In the genomic region with DNA sequence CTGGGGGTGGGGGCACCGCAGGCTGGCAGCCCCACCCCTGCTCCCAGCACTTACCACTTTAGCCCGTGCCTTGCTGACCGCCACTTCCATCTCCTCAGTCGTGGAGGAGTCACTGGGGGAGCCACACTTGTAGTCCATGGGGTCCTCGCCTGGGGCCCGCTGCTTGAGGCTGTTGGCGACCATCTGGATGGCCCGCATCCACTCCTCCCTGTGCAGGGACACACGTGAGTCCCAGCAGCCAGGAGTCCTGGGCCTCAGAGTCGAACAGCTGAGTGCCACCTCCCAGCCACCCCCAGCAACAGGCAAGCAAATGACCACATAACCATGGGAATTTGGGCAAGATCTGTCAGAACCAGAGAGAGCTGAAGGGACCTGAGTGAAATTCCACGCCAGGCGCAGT, we compare ENCODE assay signal across 25 cellular contexts. TPM values are rescaled to one million over a fixed set of nuclear protein-coding genes. Genes with fewer than 3 reads are reported as not detected.
DNase-seq lines count a peak whose midpoint lies in the region; ATAC-seq and TF ChIP-seq lines count a peak whose summit lies in the region.
"Had no signal": no experiment of that assay in that cellular context is flagged by ENCODE, and none has a peak within 500 bp of the region (broad histone marks: within the 10 kb centered on the region; RNA-seq: fewer than 3 reads in every experiment).

No MANE protein-coding gene starts in this region.

- TF ChIP-seq CTCF in natural killer cell (IDR thresholded peaks at IDR 0.05) (no peak), left ventricle myocardium inferior (IDR thresholded peaks at IDR 0.05; ENCODE audit: borderline replicate concordance) (no peak), spleen (IDR thresholded peaks at IDR 0.05 in 8 of 11, conservative IDR thresholded peaks at IDR 0.05 in 3 of 11) (no peak), GM10266 (IDR thresholded peaks at IDR 0.05; ENCODE audit: control insufficient read depth, insufficient read depth, low read depth, missing control alignments) (no peak)
- no peak for TF ChIP-seq CTCF in CD4-positive, alpha-beta T cell (IDR thresholded peaks at IDR 0.05)

- CTCF ChIA-PET in CD4-positive, alpha-beta T cell (lab: Charles Lee): no interaction called here

- no peak overlapping the region for H3K4me3 Mint-ChIP-seq in natural killer cell treated with Interleukin-12 subunit alpha and Interleukin-12 subunit beta and Interleukin-15 and Interleukin-18, amount 100 ng/mL, for 72 hours
- H3K4me3 Mint-ChIP-seq in natural killer cell: no peak overlapping the region
- H3K4me3 Mint-ChIP-seq in CD4-positive, alpha-beta T cell: no peak overlapping the region
- H3K4me3 Mint-ChIP-seq: activated CD8-positive, alpha-beta T cell treated with anti-CD3 and anti-CD28 coated beads, Interleukin-2, amount 10 ng/mL, durations not matched to agents 7 days and 5 days; naive thymus-derived CD4-positive, alpha-beta T cell had no signal

- H3K4me3 ChIP-seq in left ventricle myocardium inferior: no peak overlapping the region
- H3K4me3 ChIP-seq in spleen: no peak overlapping the region
- H3K4me3 ChIP-seq: right lobe of liver had no signal

- H3K36me3 Mint-ChIP-seq in natural killer cell treated with Interleukin-12 subunit alpha and Interleukin-12 subunit beta and Interleukin-15 and Interleukin-18, amount 100 ng/mL, for 72 hours: no peaks in the 10 kb centered on the region
- H3K36me3 Mint-ChIP-seq in natural killer cell: no peaks in the 10 kb centered on the region
- H3K36me3 Mint-ChIP-seq in CD4-positive, alpha-beta T cell (ENCODE audit: low read depth): peaks cover 70% of the 10 kb centered on the region

- H3K27ac Mint-ChIP-seq in natural killer cell treated with Interleukin-12 subunit alpha and Interleukin-12 subunit beta and Interleukin-15 and Interleukin-18, amount 100 ng/mL, for 72 hours: no peak overlapping the region
- H3K27ac Mint-ChIP-seq in natural killer cell: no peak overlapping the region
- H3K27ac Mint-ChIP-seq in CD4-positive, alpha-beta T cell: no peak overlapping the region
- H3K27ac Mint-ChIP-seq: activated CD8-positive, alpha-beta T cell treated with anti-CD3 and anti-CD28 coated beads, Interleukin-2, amount 10 ng/mL, durations not matched to agents 7 days and 5 days; naive thymus-derived CD4-positive, alpha-beta T cell had no signal

- 77 to 86% (median 82%) methylated on average over 6 to 12 of the region's 12 CpGs for WGBS in spleen, 5 donors

- H3K9me3 ChIP-seq in left ventricle myocardium inferior (replicated peaks): no peaks in the 10 kb centered on the region
- no peaks in the 10 kb centered on the region for H3K9me3 ChIP-seq in spleen
- H3K9me3 ChIP-seq in CD4-positive, alpha-beta T cell (ENCODE audit: control insufficient read depth, low read length): no peaks in the 10 kb centered on the region
- H3K9me3 ChIP-seq: BE2C, right lobe of liver had no signal

- H3K4me1 Mint-ChIP-seq in natural killer cell treated with Interleukin-12 subunit alpha and Interleukin-12 subunit beta and Interleukin-15 and Interleukin-18, amount 100 ng/mL, for 72 hours (ENCODE audit: low read depth in 2 of 2): peaks cover 0 to 2% of the 10 kb centered on the region in 2 donors
- H3K4me1 Mint-ChIP-seq in natural killer cell: peaks cover 14 to 30% of the 10 kb centered on the region in 2 donors
- peaks cover 4% of the 10 kb centered on the region for H3K4me1 Mint-ChIP-seq in CD4-positive, alpha-beta T cell (ENCODE audit: low read depth)

- intact Hi-C loops in natural killer cell (cut with micrococcal nuclease) (no loop called here), left ventricle myocardium inferior (cut with micrococcal nuclease) (no loop called here), spleen (cut with DNase I; ENCODE audit: low total_unique reads) (no loop called here)
- intact Hi-C loops in CD4-positive, alpha-beta T cell (cut with DNase I, micrococcal nuclease): no loop called here

- H3K9me3 Mint-ChIP-seq in natural killer cell treated with Interleukin-12 subunit alpha and Interleukin-12 subunit beta and Interleukin-15 and Interleukin-18, amount 100 ng/mL, for 72 hours: no peaks in the 10 kb centered on the region
- H3K9me3 Mint-ChIP-seq in natural killer cell: no peaks in the 10 kb centered on the region
- no peaks in the 10 kb centered on the region for H3K9me3 Mint-ChIP-seq in CD4-positive, alpha-beta T cell
- H3K9me3 Mint-ChIP-seq: naive thymus-derived CD4-positive, alpha-beta T cell had no signal

- H3K36me3 ChIP-seq in left ventricle myocardium inferior (peaks cover 35% of the 10 kb centered on the region), spleen (peaks cover 0 to 83% (median 50%) of the 10 kb centered on the region in 6 donors)

- TF ChIP-seq POLR2A in spleen (IDR thresholded peaks at IDR 0.05): no peak

- no peaks in the 10 kb centered on the region for H3K27me3 Mint-ChIP-seq in natural killer cell treated with Interleukin-12 subunit alpha and Interleukin-12 subunit beta and Interleukin-15 and Interleukin-18, amount 100 ng/mL, for 72 hours
- H3K27me3 Mint-ChIP-seq in natural killer cell (ENCODE audit: low read depth in 2 of 2): no peaks in the 10 kb centered on the region
- no peaks in the 10 kb centered on the region for H3K27me3 Mint-ChIP-seq in CD4-positive, alpha-beta T cell
- H3K27me3 Mint-ChIP-seq: naive thymus-derived CD4-positive, alpha-beta T cell had no signal

- POLR2A ChIA-PET in CD4-positive, alpha-beta T cell (lab: Charles Lee): no interaction called here

- ATAC-seq in natural killer cell treated with Interleukin-12 subunit alpha and Interleukin-12 subunit beta and Interleukin-15 and Interleukin-18, amount 100 ng/mL, for 72 hours: no peak
- ATAC-seq in natural killer cell: no peak
- ATAC-seq in CD4-positive, alpha-beta T cell (ENCODE audit: poor library complexity): no peak
- ATAC-seq: activated CD8-positive, alpha-beta T cell treated with anti-CD3 and anti-CD28 coated beads, Interleukin-2, amount 10 ng/mL, durations not matched to agents 7 days and 5 days; naive thymus-derived CD4-positive, alpha-beta T cell had no signal

- peak; percentile 55 for DNase-seq in natural killer cell treated with Interleukin-12 subunit alpha and Interleukin-12 subunit beta and Interleukin-15 and Interleukin-18, amount 100 ng/mL, for 72 hours (ENCODE audit: low spot score)
- no peak for DNase-seq in natural killer cell
- DNase-seq in left ventricle myocardium inferior: no peak
- DNase-seq in spleen: no peak
- no peak for DNase-seq in cerebellar cortex (ENCODE audit: low spot score)
- DNase-seq in UCSD-AML1 (lab: John Stamatoyannopoulos, UW; ENCODE audit: unreplicated experiment): no peak
- no peak for DNase-seq in CD4-positive, alpha-beta T cell
- no peak for DNase-seq in GM10266 (ENCODE audit: extremely low spot score)
- DNase-seq: activated CD4-positive, CD25-positive, alpha-beta regulatory T cell treated with anti-CD3 and anti-CD28 coated beads, Interleukin-2, amount 50 U/mL, for 72 hours; activated CD8-positive, alpha-beta T cell treated with anti-CD3 and anti-CD28 coated beads, Interleukin-2, amount 10 ng/mL, durations not matched to agents 7 days and 5 days; activated T-cell treated with anti-CD3 and anti-CD28 coated beads, Interleukin-2, amount 50 U/mL, for 1 hour; BE2C; DND-41; effector CD4-positive, alpha-beta T cell; Karpas-422; NCI-H1694 treated with DMSO at 0.1 percent for 48 hours; NCI-H2227 treated with DMSO at 0.1 percent for 48 hours; NCI-H748 treated with DMSO at 0.1 percent for 48 hours; SHP77 treated with DMSO at 0.1 percent for 48 hours; stimulated activated CD8-positive, alpha-beta memory T cell treated with anti-CD3 and anti-CD28 coated beads, Interleukin-4, amount 100 ng/mL, for 48 hours had no signal

- H3K27ac ChIP-seq in left ventricle myocardium inferior (replicated peaks): peak overlapping the region; percentile 77
- H3K27ac ChIP-seq in spleen: peak overlapping the region; percentile 43 to 82 (median 74)
- H3K27ac ChIP-seq in CD4-positive, alpha-beta T cell (ENCODE audit: low read depth, low read length): no peak overlapping the region
- H3K27ac ChIP-seq: right lobe of liver had no signal

- peaks cover 60% of the 10 kb centered on the region for H3K4me1 ChIP-seq in left ventricle myocardium inferior
- peaks cover 0 to 67% (median 28%) of the 10 kb centered on the region in 6 donors for H3K4me1 ChIP-seq in spleen
- H3K4me1 ChIP-seq: BE2C had no signal

- H3K27me3 ChIP-seq in left ventricle myocardium inferior (ENCODE audit: low read depth) (no peaks in the 10 kb centered on the region), spleen (replicated peaks in 1 of 7) (no peaks in the 10 kb centered on the region)
- no peaks in the 10 kb centered on the region for H3K27me3 ChIP-seq in CD4-positive, alpha-beta T cell (ENCODE audit: control insufficient read depth, insufficient read depth, low read length)
- H3K27me3 ChIP-seq: BE2C, right lobe of liver had no signal

RNA-seq across cellular contexts. Expression of gene CCNP, which starts 16.0 kb away (rescaled TPM):
- total RNA-seq in natural killer cell treated with Interleukin-12 subunit alpha and Interleukin-12 subunit beta and Interleukin-15 and Interleukin-18, amount 100 ng/mL, for 72 hours: under 1 TPM in 1 of 2 donors, not detected in 1; 0.98 TPM
- total RNA-seq in natural killer cell: 1 to 10 TPM; 1.2 to 1.8 (median 1.2) TPM
- total RNA-seq in left ventricle myocardium inferior: 0.30 TPM
- total RNA-seq in spleen: under 1 TPM in 2 of 7 donors, not detected in 5; 0.43 to 0.47 TPM
- polyA plus RNA-seq in spleen: under 1 TPM; 0.18 to 0.43 (median 0.26) TPM
- total RNA-seq in CD4-positive, alpha-beta T cell: 1 to 10 TPM; 1.2 to 1.7 TPM
- polyA plus RNA-seq: naive thymus-derived CD4-positive, alpha-beta T cell had no signal

RNA-seq across cellular contexts. Expression of gene TTC9B, which starts 24.3 kb away (rescaled TPM):
- not detected for total RNA-seq in natural killer cell treated with Interleukin-12 subunit alpha and Interleukin-12 subunit beta and Interleukin-15 and Interleukin-18, amount 100 ng/mL, for 72 hours
- not detected for total RNA-seq in natural killer cell
- total RNA-seq in left ventricle myocardium inferior: not detected
- not detected for total RNA-seq in spleen
- not detected for polyA plus RNA-seq in spleen
- total RNA-seq in CD4-positive, alpha-beta T cell: not detected
- total RNA-seq: activated CD8-positive, alpha-beta T cell treated with anti-CD3 and anti-CD28 coated beads, Interleukin-2, amount 10 ng/mL, durations not matched to agents 7 days and 5 days; naive thymus-derived CD4-positive, alpha-beta T cell; osteocyte; right lobe of liver; subcutaneous adipose tissue had no signal
- polyA plus RNA-seq: esophagus; naive thymus-derived CD4-positive, alpha-beta T cell had no signal

RNA-seq across cellular contexts. Expression of gene AKT2, which starts 42.7 kb away (rescaled TPM):
- total RNA-seq in natural killer cell treated with Interleukin-12 subunit alpha and Interleukin-12 subunit beta and Interleukin-15 and Interleukin-18, amount 100 ng/mL, for 72 hours: 100 to 1,000 TPM; 131 to 180 TPM
- total RNA-seq in natural killer cell: 100 to 1,000 TPM; 234 to 292 (median 261) TPM
- total RNA-seq in left ventricle myocardium inferior: 107 TPM
- total RNA-seq in spleen: 100 to 1,000 TPM in 4 of 7 donors, 10 to 100 TPM in 3; 95.1 to 134 (median 112) TPM
- 10 to 100 TPM; 28.8 to 75.7 (median 37.1) TPM for polyA plus RNA-seq in spleen
- total RNA-seq in CD4-positive, alpha-beta T cell: 100 to 1,000 TPM; 197 to 199 TPM

RNA-seq across cellular contexts. Expression of gene MAP3K10, which starts 51.3 kb away (rescaled TPM):
- total RNA-seq in natural killer cell treated with Interleukin-12 subunit alpha and Interleukin-12 subunit beta and Interleukin-15 and Interleukin-18, amount 100 ng/mL, for 72 hours: 10 to 100 TPM; 13.2 to 28.4 TPM
- 10 to 100 TPM; 27.1 to 39.0 (median 36.0) TPM for total RNA-seq in natural killer cell
- 17.1 TPM for total RNA-seq in left ventricle myocardium inferior
- 10 to 100 TPM; 14.0 to 25.6 (median 17.9) TPM for total RNA-seq in spleen
- 10 to 100 TPM in 1 of 3 donors, 1 to 10 TPM in 2; 4.3 to 23.0 (median 8.4) TPM for polyA plus RNA-seq in spleen
- total RNA-seq in CD4-positive, alpha-beta T cell: 10 to 100 TPM; 20.8 to 21.7 TPM
